In the genomic region with DNA sequence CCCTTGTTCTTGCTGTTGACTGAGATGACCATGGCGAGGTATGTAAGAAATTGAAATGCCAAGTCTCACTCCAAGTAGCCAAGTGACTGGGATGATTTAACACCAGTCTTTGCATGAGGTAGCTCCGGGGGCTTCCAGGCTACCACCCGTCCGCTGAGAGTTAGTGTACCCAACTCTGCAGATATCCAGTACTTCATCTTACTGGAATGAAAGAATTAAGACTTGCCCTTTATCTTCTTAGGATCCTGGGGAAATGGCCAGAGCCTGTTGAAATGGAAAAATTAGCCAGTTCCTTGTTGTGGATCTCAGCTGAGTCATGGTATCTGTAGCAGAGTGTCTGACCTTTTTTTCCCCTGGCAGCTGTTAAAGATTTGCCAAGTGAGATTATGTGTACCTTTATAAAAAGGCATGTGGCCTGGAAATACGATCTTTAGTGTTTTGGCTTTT, we compare ENCODE assay signal across 9 cellular contexts.
DNase-seq lines count a peak whose midpoint lies in the region; ATAC-seq and TF ChIP-seq lines count a peak whose summit lies in the region.
"Had no signal": no experiment of that assay in that cellular context is flagged by ENCODE, and none has a peak within 500 bp of the region (broad histone marks: within the 10 kb centered on the region; RNA-seq: fewer than 3 reads in every experiment).

No MANE protein-coding gene starts in this region.

- H3K27me3 ChIP-seq in PC-9 (ENCODE audit: insufficient read depth, low read depth) = no peaks in the 10 kb centered on the region

- H3K27ac ChIP-seq in PC-9 = peak overlapping the region; percentile 39

- no peaks in the 10 kb centered on the region for H3F3A ChIP-seq in PC-9 (ENCODE audit: insufficient read depth, low read depth)

- H3K9me3 ChIP-seq in PC-9 (ENCODE audit: insufficient read depth, low read depth) = no peaks in the 10 kb centered on the region

- BruUV-seq in PC-9 (replicated peaks; lab: Mats Ljungman, UMichigan) = no TSS peak

- peaks cover 12% of the 10 kb centered on the region; the same call in 1 of the 2 replicates for H3K4me1 ChIP-seq in PC-9 (replicated peaks; ENCODE audit: insufficient read depth)

- no peaks in the 10 kb centered on the region for H3K79me2 ChIP-seq in PC-9 (ENCODE audit: low read depth)

- no peak overlapping the region for H3K4me3 ChIP-seq in PC-9
- no peak overlapping the region for H3K4me3 ChIP-seq in fibroblast of mammary gland (ENCODE audit: control insufficient read depth, low read depth, low read length)

- no peaks in the 10 kb centered on the region for H3K36me3 ChIP-seq in PC-9 (ENCODE audit: low read depth)

- H2AFZ ChIP-seq in PC-9 = no peak overlapping the region

- no peaks in the 10 kb centered on the region for H3K4me1 Mint-ChIP-seq in neural crest cell
- H3K4me1 Mint-ChIP-seq in activated naive CD4-positive, alpha-beta T cell treated with anti-CD3 and anti-CD28 coated beads, Interleukin-2, amount 10 ng/mL, durations not matched to agents 7 days and 5 days = no peaks in the 10 kb centered on the region

- no peaks in the 10 kb centered on the region for H3K9me3 Mint-ChIP-seq in neural crest cell
- H3K9me3 Mint-ChIP-seq in activated naive CD4-positive, alpha-beta T cell treated with anti-CD3 and anti-CD28 coated beads, Interleukin-2, amount 10 ng/mL, durations not matched to agents 7 days and 5 days = no peaks in the 10 kb centered on the region

- peak overlapping the region; percentile 9 for H3K27ac Mint-ChIP-seq in neural crest cell (ENCODE audit: unreplicated experiment)
- no peak overlapping the region for H3K27ac Mint-ChIP-seq in activated naive CD4-positive, alpha-beta T cell treated with anti-CD3 and anti-CD28 coated beads, Interleukin-2, amount 10 ng/mL, durations not matched to agents 7 days and 5 days

- POLR2A ChIA-PET in PC-9 (lab: Charles Lee; ENCODE audit: unreplicated experiment) = interaction anchor here (0.6 kb wide), 1 partner anchor 20 kb away, joined by 6 read pairs; no protein-coding TSS in a partner anchor

- intact Hi-C loops in PC-9 (cut with micrococcal nuclease; ENCODE audit: unreplicated experiment) = no loop called here

- no peak overlapping the region for H3K4me3 Mint-ChIP-seq in neural crest cell
- no peak overlapping the region for H3K4me3 Mint-ChIP-seq in activated naive CD4-positive, alpha-beta T cell treated with anti-CD3 and anti-CD28 coated beads, Interleukin-2, amount 10 ng/mL, durations not matched to agents 7 days and 5 days

- CTCF ChIA-PET in PC-9 (lab: Charles Lee) = interaction anchor here (0.6 kb wide), 1 partner anchor 225 kb away, joined by 7 read pairs; no protein-coding TSS in a partner anchor
- CTCF ChIA-PET in activated naive CD4-positive, alpha-beta T cell treated with anti-CD3 and anti-CD28 coated beads, Interleukin-2, amount 10 ng/mL, durations not matched to agents 7 days and 5 days (lab: Charles Lee) = no interaction called here

- TF ChIP-seq CTCF in PC-9 (conservative IDR thresholded peaks at IDR 0.05) (no peak), fibroblast of mammary gland (conservative IDR thresholded peaks at IDR 0.05; ENCODE audit: control insufficient read depth, insufficient read depth, low read depth, low read length) (no peak), neural crest cell (conservative IDR thresholded peaks at IDR 0.05) (no peak)

- ATAC-seq in HG03432 (IDR thresholded peaks at IDR 0.05; ENCODE audit: unreplicated experiment) = no peak

- peak; percentile 71 for DNase-seq in DMS 273 (lab: John Stamatoyannopoulos, UW; ENCODE audit: unreplicated experiment)
- peak; percentile 28 to 53 for DNase-seq in PC-9
- peak; percentile 85 for DNase-seq in fibroblast of mammary gland (ENCODE audit: low read depth)
- DNase-seq in neural crest cell (ENCODE audit: low read depth, low spot score) = no peak
- no peak for DNase-seq in Kasumi-1 (lab: John Stamatoyannopoulos, UW)
- no peak for DNase-seq in globus pallidus (ENCODE audit: low spot score)
- DNase-seq in activated naive CD4-positive, alpha-beta T cell treated with anti-CD3 and anti-CD28 coated beads, Interleukin-2, amount 10 ng/mL, durations not matched to agents 7 days and 5 days = no peak
- DNase-seq: substantia nigra had no signal

- H4K20me1 ChIP-seq in PC-9 (ENCODE audit: insufficient read depth) = no peaks in the 10 kb centered on the region

- H3K9me2 ChIP-seq in PC-9 (ENCODE audit: insufficient read depth) = no peaks in the 10 kb centered on the region

- 0 out of 2 replicates have a peak overlapping the region, but pooled peaks have one; percentile 2 for H3K4me2 ChIP-seq in PC-9

- H3K36me3 Mint-ChIP-seq in neural crest cell (ENCODE audit: low read depth) = peaks cover 4% of the 10 kb centered on the region
- H3K36me3 Mint-ChIP-seq in activated naive CD4-positive, alpha-beta T cell treated with anti-CD3 and anti-CD28 coated beads, Interleukin-2, amount 10 ng/mL, durations not matched to agents 7 days and 5 days = no peaks in the 10 kb centered on the region

- H3K27me3 Mint-ChIP-seq in neural crest cell (ENCODE audit: low read depth) = no peaks in the 10 kb centered on the region
- H3K27me3 Mint-ChIP-seq in activated naive CD4-positive, alpha-beta T cell treated with anti-CD3 and anti-CD28 coated beads, Interleukin-2, amount 10 ng/mL, durations not matched to agents 7 days and 5 days = no peaks in the 10 kb centered on the region

Comparison
In these comparisons a context has a peak if more than half of its experiments do, and no peak if none do; other contexts are left out.
1. DNase-seq: peak in DMS 273 (single experiment), PC-9 (2 of 2) and fibroblast of mammary gland (single experiment); none in neural crest cell (single experiment), Kasumi-1 (0 of 2), globus pallidus (single experiment) and activated naive CD4-positive, alpha-beta T cell treated with anti-CD3 and anti-CD28 coated beads, Interleukin-2, amount 10 ng/mL, durations not matched to agents 7 days and 5 days (single experiment).